ENCODE assay signal across 31 cellular contexts in genomic region chrX:23989689-23990088, GRCh38.
"Had no signal": no experiment of that assay in that cellular context is flagged by ENCODE, and none has a peak within 500 bp of the region (broad histone marks: within the 10 kb centered on the region; RNA-seq: fewer than 3 reads in every experiment).

No MANE protein-coding gene starts in this region.

- H3K4me3 ChIP-seq: neural progenitor cell, ovary, psoas muscle, skin epidermis, smooth muscle cell, spleen, suprapubic skin, testis, tibial artery, transverse colon, upper lobe of right lung, uterus had no signal

- H3K9me3 Mint-ChIP-seq: naive thymus-derived CD8-positive, alpha-beta T cell; natural killer cell treated with Interleukin-12 subunit alpha and Interleukin-12 subunit beta and Interleukin-15 and Interleukin-18, amount 100 ng/mL, for 72 hours; neural progenitor cell; stimulated activated memory B cell treated with anti-CD40 and anti-IgM and Interleukin-4, amounts not matched to agents 10 μg/mL and 1 μg/mL and 100 μg/mL, for 72 hours; stimulated activated naive CD8-positive, alpha-beta T cell treated with anti-CD3 and anti-CD28 coated beads, Interleukin-15, amount 100 ng/mL, for 72 hours; type B pancreatic cell had no signal

- H3K9ac ChIP-seq: neural progenitor cell, parathyroid adenoma had no signal

- DNase-seq: naive thymus-derived CD8-positive, alpha-beta T cell; occipital lobe; ovary; posterior cingulate gyrus; psoas muscle; right cardiac atrium; spleen; stimulated activated CD4-positive, alpha-beta T cell treated with anti-CD3 and anti-CD28 coated beads, Interleukin-12 subunit alpha, Interleukin-12 subunit beta, amount 100 ng/mL, for 4 hours; stimulated activated CD4-positive, alpha-beta T cell treated with anti-CD3 and anti-CD28 coated beads, Interleukin-1b, Interleukin-23, amount 100 ng/mL, for 48 hours; stimulated activated CD4-positive, alpha-beta T cell treated with anti-CD3 and anti-CD28 coated beads, Interleukin-4, amount 100 ng/mL, for 1 hour; stimulated activated CD4-positive, alpha-beta T cell treated with anti-CD3 and anti-CD28 coated beads, Interleukin-4, amount 100 ng/mL, for 4 hours; stimulated activated CD8-positive, alpha-beta memory T cell treated with anti-CD3 and anti-CD28 coated beads, Interleukin-4, amount 100 ng/mL, for 48 hours; stimulated activated naive CD4-positive, alpha-beta T cell; stimulated activated naive CD8-positive, alpha-beta T cell treated with anti-CD3 and anti-CD28 coated beads, Interleukin-15, amount 100 ng/mL, for 72 hours; stimulated activated naive CD8-positive, alpha-beta T cell treated with anti-CD3 and anti-CD28 coated beads, Interleukin-15, Interleukin-2, amounts not matched to agents 100 U/mL and 50 U/mL, for 24 hours; substantia nigra; testis; tibial artery; transverse colon; upper lobe of right lung; uterus had no signal

- H3K4me2 ChIP-seq: neural progenitor cell, smooth muscle cell had no signal

- H2AFZ ChIP-seq: neural progenitor cell, parathyroid adenoma had no signal

- H3K4me1 ChIP-seq: neural progenitor cell, parathyroid adenoma, psoas muscle, spleen, suprapubic skin, testis, tibial artery, transverse colon, upper lobe of right lung, uterus had no signal

- H3K4me3 Mint-ChIP-seq: naive thymus-derived CD8-positive, alpha-beta T cell; natural killer cell treated with Interleukin-12 subunit alpha and Interleukin-12 subunit beta and Interleukin-15 and Interleukin-18, amount 100 ng/mL, for 72 hours; neural progenitor cell; stimulated activated memory B cell treated with anti-CD40 and anti-IgM and Interleukin-4, amounts not matched to agents 10 μg/mL and 1 μg/mL and 100 μg/mL, for 72 hours; stimulated activated naive CD8-positive, alpha-beta T cell treated with anti-CD3 and anti-CD28 coated beads, Interleukin-15, amount 100 ng/mL, for 72 hours; type B pancreatic cell had no signal

- H3K9me3 ChIP-seq: ovary, psoas muscle, spleen, suprapubic skin, testis, tibial artery, transverse colon, upper lobe of right lung, uterus had no signal

- ATAC-seq: naive thymus-derived CD8-positive, alpha-beta T cell; natural killer cell treated with Interleukin-12 subunit alpha and Interleukin-12 subunit beta and Interleukin-15 and Interleukin-18, amount 100 ng/mL, for 72 hours; psoas muscle; right cardiac atrium; sciatic nerve; stimulated activated memory B cell treated with anti-CD40 and anti-IgM and Interleukin-4, amounts not matched to agents 10 μg/mL and 1 μg/mL and 100 μg/mL, for 72 hours; stimulated activated naive CD8-positive, alpha-beta T cell treated with anti-CD3 and anti-CD28 coated beads, Interleukin-15, amount 100 ng/mL, for 72 hours; stimulated activated naive CD8-positive, alpha-beta T cell treated with anti-CD3 and anti-CD28 coated beads, Interleukin-15, Interleukin-2, amounts not matched to agents 100 U/mL and 50 U/mL, for 24 hours; upper lobe of right lung had no signal

- H3K36me3 ChIP-seq: ovary, transverse colon, uterus had no signal

- H3K27me3 ChIP-seq: neural progenitor cell, ovary, suprapubic skin, testis, tibial artery, transverse colon, upper lobe of right lung, uterus had no signal

- H3K27me3 Mint-ChIP-seq: naive thymus-derived CD8-positive, alpha-beta T cell; progenitor cell of endocrine pancreas; stimulated activated memory B cell treated with anti-CD40 and anti-IgM and Interleukin-4, amounts not matched to agents 10 μg/mL and 1 μg/mL and 100 μg/mL, for 72 hours; stimulated activated naive CD8-positive, alpha-beta T cell treated with anti-CD3 and anti-CD28 coated beads, Interleukin-15, amount 100 ng/mL, for 72 hours; type B pancreatic cell had no signal

- H3K4me1 Mint-ChIP-seq: neural progenitor cell; stimulated activated memory B cell treated with anti-CD40 and anti-IgM and Interleukin-4, amounts not matched to agents 10 μg/mL and 1 μg/mL and 100 μg/mL, for 72 hours had no signal

- H3K79me2 ChIP-seq: parathyroid adenoma had no signal

- H3K27ac ChIP-seq: neural progenitor cell, ovary, parathyroid adenoma, psoas muscle, skin epidermis, spleen, suprapubic skin, testis, tibial artery, transverse colon, upper lobe of right lung, uterus had no signal

- H3K27ac Mint-ChIP-seq: neural progenitor cell; progenitor cell of endocrine pancreas; stimulated activated memory B cell treated with anti-CD40 and anti-IgM and Interleukin-4, amounts not matched to agents 10 μg/mL and 1 μg/mL and 100 μg/mL, for 72 hours; stimulated activated naive CD8-positive, alpha-beta T cell treated with anti-CD3 and anti-CD28 coated beads, Interleukin-15, amount 100 ng/mL, for 72 hours; type B pancreatic cell had no signal
